In the genomic region with DNA sequence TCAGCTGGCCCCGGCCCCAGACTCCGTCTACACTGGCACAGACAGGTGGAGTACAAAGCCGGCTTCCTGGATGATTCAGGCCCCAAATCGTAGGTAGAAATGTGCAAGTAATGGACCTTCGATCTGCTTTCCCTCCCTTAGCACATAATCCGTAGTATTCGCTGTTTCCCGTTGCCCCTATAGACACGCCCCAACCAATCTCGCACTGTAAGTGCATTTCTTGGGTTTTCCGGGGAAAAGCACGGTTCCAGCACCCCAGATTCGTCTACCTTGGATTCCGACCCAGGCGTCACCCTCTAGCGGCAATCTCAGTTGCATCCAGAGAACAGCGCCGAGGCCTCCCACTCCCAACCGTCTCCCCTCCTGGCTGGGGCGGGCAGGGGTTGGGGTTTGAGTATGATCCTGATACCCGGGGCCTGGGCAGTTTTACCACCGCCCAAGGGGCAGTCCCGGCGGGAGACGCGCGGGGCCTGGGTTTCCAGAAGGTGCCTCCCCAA, we compare ENCODE assay signal across 1 cellular context.
TF ChIP-seq lines count a peak whose summit lies in the region.

No MANE protein-coding gene starts in this region.

TF ChIP-seq in endothelial cell of umbilical vein, 7 proteins besides CTCF, POLR2A, EP300 and RAD21 (continued from another document):
- TF ChIP-seq POLR2AphosphoS5 (IDR thresholded peaks at IDR 0.05; ENCODE audit: insufficient read depth, low read depth, low read length) (no peak), GATA2 (IDR thresholded peaks at IDR 0.05; ENCODE audit: insufficient read depth, insufficient read length, low read depth, low read length) (no peak), MYC (IDR thresholded peaks at IDR 0.05; ENCODE audit: low read depth, low read length) (no peak), JUN (IDR thresholded peaks at IDR 0.05; ENCODE audit: borderline replicate concordance, insufficient read depth, insufficient read length, low read depth) (no peak)
